3 cellular contexts compared by ENCODE assay signal in genomic region chrX:152031346-152031745, GRCh38. TPM values are rescaled to one million over a fixed set of nuclear protein-coding genes. Genes with fewer than 3 reads are reported as not detected.
"Had no signal": no experiment of that assay in that cellular context is flagged by ENCODE, and none has a peak within 500 bp of the region (broad histone marks: within the 10 kb centered on the region; RNA-seq: fewer than 3 reads in every experiment).

No MANE protein-coding gene starts in this region.

RNA-seq across cellular contexts. Expression of gene GABRE, which starts 56.9 kb away (rescaled TPM):
- total RNA-seq: OCI-LY7, PC-3, SK-MEL-5 had no signal
